Comparison of ENCODE assay signal across 9 cellular contexts in genomic region chr2:9814129-9814868, GRCh38. TPM values are rescaled to one million over a fixed set of nuclear protein-coding genes. Genes with fewer than 3 reads are reported as not detected.
A peak's percentile ranks its signal among the peaks of the same experiment; 100 is the strongest.
DNase-seq lines count a peak whose midpoint lies in the region; ATAC-seq and TF ChIP-seq lines count a peak whose summit lies in the region.
"Had no signal": no experiment of that assay in that cellular context is flagged by ENCODE, and none has a peak within 500 bp of the region (broad histone marks: within the 10 kb centered on the region; RNA-seq: fewer than 3 reads in every experiment).

No MANE protein-coding gene starts in this region.

- CTCF ChIA-PET in WTC11 (lab: Charles Lee), result interaction anchor here (0.7 to 5.7 kb wide), 35 partner anchors 12 to 621 kb away, joined by 3 to 56 read pairs (median 5); partner anchors contain the start of genes TAF1B and YWHAQ
- CTCF ChIA-PET in activated CD8-positive, alpha-beta T cell treated with anti-CD3 and anti-CD28 coated beads, Interleukin-2, amount 10 ng/mL, durations not matched to agents 7 days and 5 days (lab: Charles Lee), result interaction anchor here (0.7 to 6.7 kb wide), 41 partner anchors 9 to 258 kb away, joined by 3 to 97 read pairs (median 5); partner anchors contain the start of gene TAF1B

- 0 out of 2 replicates have a peak overlapping the region, but pooled peaks have one; percentile 11 for H3K14ac ChIP-seq in H9 (ENCODE audit: insufficient read depth, low read length)

- no peak overlapping the region for H2AFZ ChIP-seq in H9 (ENCODE audit: low read length)

- H3T11ph ChIP-seq in H9 (ENCODE audit: low read length), result no peak overlapping the region

- H3K4me1 Mint-ChIP-seq in H9, result peaks cover 3 to 6% of the 10 kb centered on the region in 2 experiments
- H3K4me1 Mint-ChIP-seq in WTC11, result peaks cover 6% of the 10 kb centered on the region
- H3K4me1 Mint-ChIP-seq in stimulated activated effector memory CD8-positive, alpha-beta T cell treated with anti-CD3 and anti-CD28 coated beads, Interleukin-12 subunit alpha, Interleukin-12 subunit beta, amount 100 ng/mL, for 72 hours, result peaks cover 20% of the 10 kb centered on the region
- peaks cover 15% of the 10 kb centered on the region for H3K4me1 Mint-ChIP-seq in activated CD8-positive, alpha-beta T cell treated with anti-CD3 and anti-CD28 coated beads, Interleukin-2, amount 10 ng/mL, durations not matched to agents 7 days and 5 days (ENCODE audit: low read depth)

- no peak overlapping the region for H4K5ac ChIP-seq in H9 (ENCODE audit: insufficient read length, low read depth, low read length)

- no peak overlapping the region for H3K56ac ChIP-seq in H9 (ENCODE audit: insufficient read length, low read depth, low read length)

- WGBS in H9 (ENCODE audit: extremely low coverage, insufficient read length, low lambda C conversion rate), result no CpG with 5 or more reads among the region's 24 CpGs

- H3K4me3 Mint-ChIP-seq in H9 (no peak overlapping the region), WTC11 (peak overlapping the region; percentile 31; the same call in 1 of the 2 replicates)
- peak overlapping the region; percentile 48 for H3K4me3 Mint-ChIP-seq in stimulated activated effector memory CD8-positive, alpha-beta T cell treated with anti-CD3 and anti-CD28 coated beads, Interleukin-12 subunit alpha, Interleukin-12 subunit beta, amount 100 ng/mL, for 72 hours
- no peak overlapping the region for H3K4me3 Mint-ChIP-seq in activated CD8-positive, alpha-beta T cell treated with anti-CD3 and anti-CD28 coated beads, Interleukin-2, amount 10 ng/mL, durations not matched to agents 7 days and 5 days

- H3K9ac ChIP-seq in H9 (ENCODE audit: extremely low read depth, insufficient read length, low read length), result no peak overlapping the region

- no peak overlapping the region for H4K8ac ChIP-seq in H9 (replicated peaks; ENCODE audit: insufficient read length, low read depth, low read length)

- no peak overlapping the region for H2BK15ac ChIP-seq in H9 (ENCODE audit: low read depth, low read length)

- H3K9me3 Mint-ChIP-seq in H9 (peaks cover 0 to 2% of the 10 kb centered on the region in 2 experiments; a peak in 1 of 5 replicates), WTC11 (no peaks in the 10 kb centered on the region)
- H3K9me3 Mint-ChIP-seq in stimulated activated effector memory CD8-positive, alpha-beta T cell treated with anti-CD3 and anti-CD28 coated beads, Interleukin-12 subunit alpha, Interleukin-12 subunit beta, amount 100 ng/mL, for 72 hours, result no peaks in the 10 kb centered on the region
- H3K9me3 Mint-ChIP-seq in activated CD8-positive, alpha-beta T cell treated with anti-CD3 and anti-CD28 coated beads, Interleukin-2, amount 10 ng/mL, durations not matched to agents 7 days and 5 days (ENCODE audit: insufficient read depth), result no peaks in the 10 kb centered on the region

- H3K9me3 ChIP-seq in H9 (ENCODE audit: control insufficient read depth, low read depth, low read length), result no peaks in the 10 kb centered on the region

- H3K79me1 ChIP-seq in H9 (ENCODE audit: insufficient read depth, low read depth, low read length, poor library complexity, severe bottlenecking), result no peaks in the 10 kb centered on the region

- H3K27ac Mint-ChIP-seq in H9 (peak overlapping the region in 1 of 3 experiments; percentile 31; a peak in 1 of 7 replicates), WTC11 (no peak overlapping the region)
- H3K27ac Mint-ChIP-seq in stimulated activated effector memory CD8-positive, alpha-beta T cell treated with anti-CD3 and anti-CD28 coated beads, Interleukin-12 subunit alpha, Interleukin-12 subunit beta, amount 100 ng/mL, for 72 hours, result peak overlapping the region; percentile 84
- H3K27ac Mint-ChIP-seq in activated CD8-positive, alpha-beta T cell treated with anti-CD3 and anti-CD28 coated beads, Interleukin-2, amount 10 ng/mL, durations not matched to agents 7 days and 5 days, result no peak overlapping the region

- H2BK120ac ChIP-seq in H9 (ENCODE audit: low read depth, low read length, poor library complexity, severe bottlenecking), result no peak overlapping the region

- no peaks in the 10 kb centered on the region for H4K20me1 ChIP-seq in H9 (ENCODE audit: control insufficient read depth, insufficient read depth, insufficient read length)

- TF ChIP-seq CTCF in H9 (conservative IDR thresholded peaks at IDR 0.05) (peak; percentile 8; the same call in 1 of the 3 replicates), WTC11 (IDR thresholded peaks at IDR 0.05) (no peak)

- no peak overlapping the region for H2BK5ac ChIP-seq in H9 (ENCODE audit: insufficient read length, low read length)

- intact Hi-C loops in left ventricle myocardium superior (cut with micrococcal nuclease), result no loop called here

- H3K4me1 ChIP-seq in H9 (ENCODE audit: insufficient read depth, low read length), result no peaks in the 10 kb centered on the region

- no peak overlapping the region for H2BK12ac ChIP-seq in H9 (ENCODE audit: insufficient read length, low read depth, low read length)

- ATAC-seq in WTC11 (no peak), left ventricle myocardium superior (peak; percentile 20), HG02571 (IDR thresholded peaks at IDR 0.05; ENCODE audit: unreplicated experiment) (no peak)
- ATAC-seq in stimulated activated effector memory CD8-positive, alpha-beta T cell treated with anti-CD3 and anti-CD28 coated beads, Interleukin-12 subunit alpha, Interleukin-12 subunit beta, amount 100 ng/mL, for 72 hours, result no peak
- ATAC-seq in activated CD8-positive, alpha-beta T cell treated with anti-CD3 and anti-CD28 coated beads, Interleukin-2, amount 10 ng/mL, durations not matched to agents 7 days and 5 days, result no peak

- H3K18ac ChIP-seq in H9 (ENCODE audit: insufficient read length, low read depth, low read length), result no peak overlapping the region

- H3K79me2 ChIP-seq in H9 (ENCODE audit: insufficient read depth, low read length), result no peaks in the 10 kb centered on the region

- H2BK20ac ChIP-seq in H9 (ENCODE audit: low read depth, low read length, poor library complexity, severe bottlenecking), result no peak overlapping the region

- H3K27me3 Mint-ChIP-seq in H9 (ENCODE audit: low read depth), result peaks cover 3% of the 10 kb centered on the region
- 0 out of 2 replicates have a peak, but pooled peaks cover 4% of the 10 kb centered on the region for H3K27me3 Mint-ChIP-seq in WTC11 (ENCODE audit: low read depth)
- peaks cover 19% of the 10 kb centered on the region for H3K27me3 Mint-ChIP-seq in activated CD8-positive, alpha-beta T cell treated with anti-CD3 and anti-CD28 coated beads, Interleukin-2, amount 10 ng/mL, durations not matched to agents 7 days and 5 days (ENCODE audit: low read depth)

- no peaks in the 10 kb centered on the region for H3K36me3 Mint-ChIP-seq in H9 (ENCODE audit: insufficient read depth in 1 of 3, low read depth in 3 of 3)
- no peaks in the 10 kb centered on the region for H3K36me3 Mint-ChIP-seq in WTC11
- peaks cover 4% of the 10 kb centered on the region for H3K36me3 Mint-ChIP-seq in stimulated activated effector memory CD8-positive, alpha-beta T cell treated with anti-CD3 and anti-CD28 coated beads, Interleukin-12 subunit alpha, Interleukin-12 subunit beta, amount 100 ng/mL, for 72 hours
- no peaks in the 10 kb centered on the region for H3K36me3 Mint-ChIP-seq in activated CD8-positive, alpha-beta T cell treated with anti-CD3 and anti-CD28 coated beads, Interleukin-2, amount 10 ng/mL, durations not matched to agents 7 days and 5 days (ENCODE audit: low read depth)

- no peaks in the 10 kb centered on the region for H3K23me2 ChIP-seq in H9 (ENCODE audit: insufficient read length, low read depth, low read length, poor library complexity, severe bottlenecking)

- H2AK5ac ChIP-seq in H9 (ENCODE audit: insufficient read length, low read length), result no peak overlapping the region

- H3K23ac ChIP-seq in H9 (ENCODE audit: insufficient read length, low read depth, low read length), result no peak overlapping the region

- H4K91ac ChIP-seq in H9 (ENCODE audit: insufficient read length, low read depth, low read length), result no peak overlapping the region

- no peak for DNase-seq in H9
- DNase-seq in WTC11 (ENCODE audit: low spot score), result no peak
- DNase-seq in left ventricle myocardium superior, result no peak
- no peak for DNase-seq in stimulated activated effector memory CD8-positive, alpha-beta T cell treated with anti-CD3 and anti-CD28 coated beads, Interleukin-12 subunit alpha, Interleukin-12 subunit beta, amount 100 ng/mL, for 72 hours (ENCODE audit: low spot score in 2 of 2)
- DNase-seq in activated CD8-positive, alpha-beta T cell treated with anti-CD3 and anti-CD28 coated beads, Interleukin-2, amount 10 ng/mL, durations not matched to agents 7 days and 5 days, result no peak
- DNase-seq in GM19238 (ENCODE audit: insufficient read length, low spot score), result no peak
- DNase-seq: GF-D8, occipital lobe had no signal

- H3K4ac ChIP-seq in H9 (ENCODE audit: low read depth, low read length), result no peak overlapping the region

- POLR2A ChIA-PET in WTC11 (lab: Charles Lee), result interaction anchor here (1.0 kb wide), 1 partner anchor 136 kb away, joined by 3 read pairs; no protein-coding TSS in a partner anchor
- POLR2A ChIA-PET in activated CD8-positive, alpha-beta T cell treated with anti-CD3 and anti-CD28 coated beads, Interleukin-2, amount 10 ng/mL, durations not matched to agents 7 days and 5 days (lab: Charles Lee), result interaction anchor here (1.0 kb wide), 1 partner anchor 233 kb away, joined by 3 read pairs; no protein-coding TSS in a partner anchor

- H3K27me3 ChIP-seq in H9 (ENCODE audit: insufficient read depth, low read length), result 0 out of 2 replicates have a peak, but pooled peaks cover 2% of the 10 kb centered on the region

- H3K4me2 ChIP-seq in H9 (ENCODE audit: insufficient read depth, insufficient read length, low read length), result no peak overlapping the region

- no peak overlapping the region for H3K27ac ChIP-seq in H9 (ENCODE audit: insufficient read length, low read depth, low read length)

TF ChIP-seq in WTC11, 78 proteins besides CTCF, POLR2A, EP300 and RAD21 (continues in another document):
- TF ChIP-seq USF1 (CRISPR knock-in tag; IDR thresholded peaks at IDR 0.05) (peak; percentile 70), NFE2L1 (CRISPR knock-in tag; IDR thresholded peaks at IDR 0.05) (no peak), ESRRA (CRISPR knock-in tag; IDR thresholded peaks at IDR 0.05; ENCODE audit: borderline replicate concordance) (no peak)

RNA-seq across cellular contexts. Expression of gene TAF1B, which starts 29.0 kb away (rescaled TPM):
- total RNA-seq in H9 (2021), result 29.9 and 31.9 TPM in 2 replicates
- total RNA-seq in WTC11 (2021), result 27.0 to 31.2 TPM (median 28.8 TPM) in 3 replicates
- total RNA-seq in left ventricle myocardium superior, result 3.6 TPM
- 10 to 100 TPM; 33.0 to 35.6 TPM for total RNA-seq in activated CD8-positive, alpha-beta T cell treated with anti-CD3 and anti-CD28 coated beads, Interleukin-2, amount 10 ng/mL, durations not matched to agents 7 days and 5 days

Comparison
In these comparisons a context has a peak if more than half of its experiments do, and no peak if none do; other contexts are left out.
1. H3K4me3 Mint-ChIP-seq: peak in WTC11 (single experiment) and stimulated activated effector memory CD8-positive, alpha-beta T cell treated with anti-CD3 and anti-CD28 coated beads, Interleukin-12 subunit alpha, Interleukin-12 subunit beta, amount 100 ng/mL, for 72 hours (single experiment); none in H9 (0 of 2) and activated CD8-positive, alpha-beta T cell treated with anti-CD3 and anti-CD28 coated beads, Interleukin-2, amount 10 ng/mL, durations not matched to agents 7 days and 5 days (single experiment).